ENCODE assay signal across 9 cellular contexts in the genomic region with DNA sequence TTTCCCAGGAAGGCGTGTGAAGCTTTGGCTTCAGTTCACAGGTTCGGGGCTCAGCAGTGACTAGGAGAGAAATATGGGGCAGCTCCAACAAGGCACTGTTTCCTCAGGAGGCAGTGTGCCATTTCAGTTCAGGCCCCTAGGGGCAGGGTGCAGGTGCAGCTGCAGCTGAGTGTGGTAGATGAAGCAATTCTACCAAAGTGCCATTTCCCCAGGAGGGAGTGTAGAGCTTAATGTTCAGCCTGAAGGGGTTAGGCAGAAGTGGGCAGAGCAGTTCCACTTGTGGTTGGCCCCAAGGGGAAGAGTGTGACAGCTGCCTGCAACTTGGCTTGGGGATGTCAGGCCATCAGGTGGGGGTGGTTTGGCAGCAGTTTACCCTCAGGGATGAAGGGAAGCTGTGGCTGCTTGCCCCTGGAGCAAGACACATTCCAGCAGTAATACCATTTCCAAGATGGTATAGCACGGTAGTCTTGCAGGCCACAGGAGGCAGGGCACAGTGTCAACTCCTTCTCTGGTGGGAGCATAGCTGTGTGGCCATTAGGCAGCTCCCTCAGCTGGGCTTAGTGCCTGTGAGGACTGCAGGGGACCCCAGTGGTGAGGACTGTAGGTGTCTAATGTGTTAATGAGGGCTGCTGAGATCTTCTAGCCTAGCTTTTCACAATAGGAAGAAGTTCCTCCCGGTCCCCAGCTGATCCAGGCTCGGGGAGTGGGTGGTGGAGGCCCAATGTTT. TPM values are rescaled to one million over a fixed set of nuclear protein-coding genes. Genes with fewer than 3 reads are reported as not detected.
DNase-seq lines count a peak whose midpoint lies in the region; ATAC-seq and TF ChIP-seq lines count a peak whose summit lies in the region.
"Had no signal": no experiment of that assay in that cellular context is flagged by ENCODE, and none has a peak within 500 bp of the region (broad histone marks: within the 10 kb centered on the region; RNA-seq: fewer than 3 reads in every experiment).

No MANE protein-coding gene starts in this region.

- peak; percentile 78 for ATAC-seq in GM18519 (IDR thresholded peaks at IDR 0.05; ENCODE audit: low FRiP score, unreplicated experiment)
- ATAC-seq in HG02884 (IDR thresholded peaks at IDR 0.05; ENCODE audit: unreplicated experiment) = peak; percentile 86

- no peaks in the 10 kb centered on the region for H3K27me3 ChIP-seq in BLaER1 treated with 17β-estradiol and CSF1 and Interleukin-3, amounts not matched to agents 10 nM and 100 nM
- H3K27me3 ChIP-seq in sigmoid colon = no peaks in the 10 kb centered on the region

- WGBS in sigmoid colon, 2 donors = 55 to 78% methylated on average over 5 of the region's 5 CpGs

- H3K36me3 ChIP-seq in BLaER1 treated with 17β-estradiol and CSF1 and Interleukin-3, amounts not matched to agents 10 nM and 100 nM = peaks cover 0 to 4% (median 0%) of the 10 kb centered on the region in 11 experiments; a peak in 2 of 22 replicates
- no peaks in the 10 kb centered on the region for H3K36me3 ChIP-seq in sigmoid colon

- H3K4me3 ChIP-seq in BLaER1 treated with 17β-estradiol and CSF1 and Interleukin-3, amounts not matched to agents 10 nM and 100 nM = peak overlapping the region in 3 of 10 experiments; percentile 9 to 28 (median 18); a peak in 4 of 20 replicates
- H3K4me3 ChIP-seq in epithelial cell of proximal tubule (ENCODE audit: low read depth, low read length) = no peak overlapping the region
- H3K4me3 ChIP-seq in sigmoid colon = no peak overlapping the region

- peak; percentile 50 for TF ChIP-seq CTCF in epithelial cell of proximal tubule (conservative IDR thresholded peaks at IDR 0.05; ENCODE audit: low read depth, low read length)
- no peak for TF ChIP-seq CTCF in sigmoid colon (IDR thresholded peaks at IDR 0.05)

- peaks cover 21 to 91% (median 73%) of the 10 kb centered on the region in 10 experiments for H3K4me1 ChIP-seq in BLaER1 treated with 17β-estradiol and CSF1 and Interleukin-3, amounts not matched to agents 10 nM and 100 nM
- H3K4me1 ChIP-seq in sigmoid colon = peaks cover 0 to 3% (median 0%) of the 10 kb centered on the region in 4 donors

- DNase-seq in NCI-H2171 (lab: John Stamatoyannopoulos, UW) (peak; percentile 16), epithelial cell of proximal tubule (ENCODE audit: low read depth) (no peak), NCI-H146 treated with DMSO at 0.1 percent for 48 hours (lab: John Stamatoyannopoulos, UW; ENCODE audit: unreplicated experiment) (no peak), sigmoid colon (no peak)
- no peak for DNase-seq in activated naive CD4-positive, alpha-beta T cell treated with Interleukin-2 at 50 U/mL for 16 hours

- no peak for TF ChIP-seq EP300 in sigmoid colon (IDR thresholded peaks at IDR 0.05)

- H3K9me3 ChIP-seq in BLaER1 treated with 17β-estradiol and CSF1 and Interleukin-3, amounts not matched to agents 10 nM and 100 nM (replicated peaks in 1 of 11) = peaks cover 27 to 39% (median 32%) of the 10 kb centered on the region in 11 experiments; a peak in 21 of 22 replicates
- H3K9me3 ChIP-seq in sigmoid colon = no peaks in the 10 kb centered on the region

- H3K4me2 ChIP-seq in BLaER1 treated with 17β-estradiol and CSF1 and Interleukin-3, amounts not matched to agents 10 nM and 100 nM = peak overlapping the region; percentile 59 to 86 (median 81)

- H3K9ac ChIP-seq in BLaER1 treated with 17β-estradiol and CSF1 and Interleukin-3, amounts not matched to agents 10 nM and 100 nM = peak overlapping the region in 9 of 11 experiments; percentile 6 to 84 (median 75); a peak in 16 of 22 replicates

- TF ChIP-seq POLR2A in sigmoid colon (IDR thresholded peaks at IDR 0.05) = no peak

- no peaks in the 10 kb centered on the region for H4K20me1 ChIP-seq in BLaER1 treated with 17β-estradiol and CSF1 and Interleukin-3, amounts not matched to agents 10 nM and 100 nM

- intact Hi-C loops in sigmoid colon (cut with DNase I) = no loop called here

- H3K27ac ChIP-seq in BLaER1 treated with 17β-estradiol and CSF1 and Interleukin-3, amounts not matched to agents 10 nM and 100 nM = peak overlapping the region in 10 of 11 experiments; percentile 21 to 96 (median 92); a peak in 18 of 22 replicates
- no peak overlapping the region for H3K27ac ChIP-seq in sigmoid colon

RNA-seq across cellular contexts. Expression of gene RGSL1, which starts 34.7 kb away (rescaled TPM):
- total RNA-seq in epithelial cell of proximal tubule = not detected in 2 replicates
- total RNA-seq in sigmoid colon = not detected
- not detected for polyA plus RNA-seq in sigmoid colon
- total RNA-seq: endothelial cell of umbilical vein had no signal
- polyA plus RNA-seq: endothelial cell of umbilical vein had no signal

Comparison
In these comparisons a context has a peak if more than half of its experiments do, and no peak if none do; other contexts are left out.
1. H3K27ac ChIP-seq: peak in BLaER1 treated with 17β-estradiol and CSF1 and Interleukin-3, amounts not matched to agents 10 nM and 100 nM (10 of 11); none in sigmoid colon (0 of 4).